Comparison of ENCODE assay signal across 20 cellular contexts in the genomic region with DNA sequence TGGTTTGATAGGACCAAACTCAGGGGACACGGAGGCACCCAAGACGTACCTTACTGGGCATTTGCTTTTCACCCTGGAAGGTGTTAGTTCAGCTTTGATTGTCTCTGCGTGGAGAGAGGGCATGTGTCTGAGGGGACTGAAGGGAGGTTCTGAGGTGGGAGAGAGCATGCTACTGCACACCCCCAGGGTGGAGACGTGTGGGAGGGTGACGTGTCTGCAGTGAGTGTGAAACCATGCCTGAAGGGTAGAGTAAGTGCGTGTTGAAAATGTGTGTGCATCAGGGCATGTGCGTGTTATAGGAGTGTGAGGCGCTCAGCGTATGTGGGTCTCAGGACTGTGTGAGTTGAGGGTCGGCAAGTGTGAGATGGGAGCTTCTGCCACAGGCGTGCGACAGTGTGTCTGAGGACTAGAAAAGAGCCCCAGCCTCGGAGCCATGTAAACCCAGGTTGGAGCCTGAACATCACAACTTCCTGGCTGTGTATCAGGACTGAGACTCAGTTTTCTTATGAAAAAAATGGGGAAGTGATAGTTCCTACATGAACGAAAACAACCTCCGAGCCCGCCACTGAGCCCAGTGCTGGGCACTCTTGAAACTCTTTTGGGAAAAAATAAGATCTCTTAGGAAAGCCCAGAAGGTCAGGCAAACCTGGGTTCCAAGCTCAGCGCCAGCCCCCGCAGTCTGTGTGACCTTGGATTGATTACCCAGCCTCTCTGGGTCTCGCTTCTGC. TPM values are rescaled to one million over a fixed set of nuclear protein-coding genes. Genes with fewer than 3 reads are reported as not detected.
DNase-seq lines count a peak whose midpoint lies in the region; ATAC-seq and TF ChIP-seq lines count a peak whose summit lies in the region.
"Had no signal": no experiment of that assay in that cellular context is flagged by ENCODE, and none has a peak within 500 bp of the region (broad histone marks: within the 10 kb centered on the region; RNA-seq: fewer than 3 reads in every experiment).

No MANE protein-coding gene starts in this region.

- H3K27ac ChIP-seq in OCI-LY3 (ENCODE audit: low read length) (peak overlapping the region; percentile 15; the same call in 1 of the 2 replicates), gastrocnemius medialis (peak overlapping the region; percentile 85 to 96 (median 92)), adrenal gland (no peak overlapping the region), transverse colon (no peak overlapping the region)

- DNase-seq in gastrocnemius medialis (no peak), adrenal gland (no peak), transverse colon (no peak), immature natural killer cell (no peak)
- DNase-seq: activated naive CD4-positive, alpha-beta T cell treated with anti-CD3 and anti-CD28 coated beads, Interleukin-2, amount 10 ng/mL, durations not matched to agents 7 days and 5 days; CD4-positive, alpha-beta T cell; left ventricle myocardium superior; NCI-H1092; NCI-H2171 treated with DMSO at 0.1 percent for 48 hours; right cardiac atrium; stimulated activated CD4-positive, alpha-beta T cell treated with anti-CD3 and anti-CD28 coated beads, Interleukin-2, amount 100 ng/mL, for 48 hours had no signal

- no peaks in the 10 kb centered on the region for H4K20me1 ChIP-seq in OCI-LY3 (ENCODE audit: insufficient read depth, low read length)

- H3K4me1 ChIP-seq in OCI-LY3 (ENCODE audit: low read length) (peaks cover 17% of the 10 kb centered on the region), gastrocnemius medialis (peaks cover 31 to 38% of the 10 kb centered on the region in 2 donors), adrenal gland (replicated peaks in 1 of 2) (peaks cover 0 to 4% of the 10 kb centered on the region in 2 donors), transverse colon (peaks cover 0 to 2% (median under 1%) of the 10 kb centered on the region in 4 donors)

- H3K4me3 ChIP-seq in OCI-LY3 (ENCODE audit: low read length) = peak overlapping the region; percentile 56
- H3K4me3 ChIP-seq in gastrocnemius medialis = no peak overlapping the region
- H3K4me3 ChIP-seq in adrenal gland = no peak overlapping the region
- no peak overlapping the region for H3K4me3 ChIP-seq in transverse colon

- H3K9me3 ChIP-seq in OCI-LY3 (ENCODE audit: insufficient read depth, low read length) (no peaks in the 10 kb centered on the region), gastrocnemius medialis (no peaks in the 10 kb centered on the region), adrenal gland (replicated peaks in 1 of 3) (no peaks in the 10 kb centered on the region), transverse colon (no peaks in the 10 kb centered on the region)

- peak overlapping the region; percentile 69 for H3K4me2 ChIP-seq in OCI-LY3 (ENCODE audit: low read length)

- H3K9me3 Mint-ChIP-seq in immature natural killer cell = no peaks in the 10 kb centered on the region
- H3K9me3 Mint-ChIP-seq: activated naive CD4-positive, alpha-beta T cell treated with anti-CD3 and anti-CD28 coated beads, Interleukin-2, amount 10 ng/mL, durations not matched to agents 7 days and 5 days; CD4-positive, alpha-beta T cell; nephron; WTC11 had no signal

- no peaks in the 10 kb centered on the region for H3K79me2 ChIP-seq in OCI-LY3 (ENCODE audit: low read length)

- peak overlapping the region; percentile 11; the same call in 1 of the 2 replicates for H3K9ac ChIP-seq in OCI-LY3 (ENCODE audit: low read length)

- TF ChIP-seq POLR2A in gastrocnemius medialis (IDR thresholded peaks at IDR 0.05) = no peak
- no peak for TF ChIP-seq POLR2A in adrenal gland (IDR thresholded peaks at IDR 0.05)
- TF ChIP-seq POLR2A in transverse colon (IDR thresholded peaks at IDR 0.05) = no peak

- in situ Hi-C loops in gastrocnemius medialis (cut with MboI; ENCODE audit: low sequenced_read_pairs in 4 of 4) (loop anchor here in 1 of 4 donors (25.0 kb wide), 1 partner anchor 437 kb away; no protein-coding TSS in a partner anchor), transverse colon (cut with MboI; ENCODE audit: low pct_ligation_motif_present in 1 of 4, low pct_unique_long_range_greater_than_20kb in 1 of 4, low sequenced_read_pairs in 3 of 4) (no loop called here)

- no peaks in the 10 kb centered on the region for H3K27me3 ChIP-seq in OCI-LY3 (ENCODE audit: low read depth, low read length)
- no peaks in the 10 kb centered on the region for H3K27me3 ChIP-seq in gastrocnemius medialis
- H3K27me3 ChIP-seq in adrenal gland = no peaks in the 10 kb centered on the region
- H3K27me3 ChIP-seq in transverse colon = no peaks in the 10 kb centered on the region

- no peak for TF ChIP-seq EP300 in transverse colon (IDR thresholded peaks at IDR 0.05; ENCODE audit: low read depth)

- H3K27me3 Mint-ChIP-seq in immature natural killer cell (ENCODE audit: low read depth in 3 of 3) = peaks cover 3% of the 10 kb centered on the region in 3 donors
- H3K27me3 Mint-ChIP-seq: brain; CD4-positive, alpha-beta T cell had no signal

- no peak overlapping the region for H3K27ac Mint-ChIP-seq in immature natural killer cell
- H3K27ac Mint-ChIP-seq: activated naive CD4-positive, alpha-beta T cell treated with anti-CD3 and anti-CD28 coated beads, Interleukin-2, amount 10 ng/mL, durations not matched to agents 7 days and 5 days; brain; CD4-positive, alpha-beta T cell; nephron; WTC11 had no signal

- intact Hi-C loops in gastrocnemius medialis (cut with DNase I; ENCODE audit: low total_unique reads) (no loop called here), adrenal gland (cut with DNase I) (no loop called here), transverse colon (cut with DNase I; ENCODE audit: low total_unique reads) (no loop called here)

- ATAC-seq in GM18858 (IDR thresholded peaks at IDR 0.05; ENCODE audit: unreplicated experiment) (peak; percentile 59), HG02610 (IDR thresholded peaks at IDR 0.05; ENCODE audit: unreplicated experiment) (peak; percentile 54), gastrocnemius medialis (no peak), HG02938 (IDR thresholded peaks at IDR 0.05; ENCODE audit: unreplicated experiment) (no peak)
- ATAC-seq: left ventricle myocardium superior, right cardiac atrium, SK-N-SH treated with all-trans-retinoic acid at 6 μM for 48 hours, WTC11 had no signal

- H3K4me3 Mint-ChIP-seq in immature natural killer cell = no peak overlapping the region
- H3K4me3 Mint-ChIP-seq: activated naive CD4-positive, alpha-beta T cell treated with anti-CD3 and anti-CD28 coated beads, Interleukin-2, amount 10 ng/mL, durations not matched to agents 7 days and 5 days; brain; CD4-positive, alpha-beta T cell; nephron; WTC11 had no signal

- peak overlapping the region; percentile 82 for H2AFZ ChIP-seq in OCI-LY3 (ENCODE audit: low read depth, low read length)

- H3K36me3 ChIP-seq in OCI-LY3 (replicated peaks; ENCODE audit: low read depth, low read length) (no peaks in the 10 kb centered on the region), gastrocnemius medialis (no peaks in the 10 kb centered on the region), adrenal gland (replicated peaks in 1 of 2) (no peaks in the 10 kb centered on the region), transverse colon (no peaks in the 10 kb centered on the region)

- WGBS in adrenal gland, 4 donors = 78 to 87% (median 83%) methylated on average over 19 of the region's 19 CpGs
- WGBS in transverse colon (ENCODE audit: low coverage in 1 of 2), 2 donors = 73 to 100% methylated on average over 2 to 19 of the region's 19 CpGs

- no peaks in the 10 kb centered on the region for H3K4me1 Mint-ChIP-seq in immature natural killer cell
- H3K4me1 Mint-ChIP-seq: nephron, WTC11 had no signal

- TF ChIP-seq CTCF in OCI-LY3 (IDR thresholded peaks at IDR 0.05; ENCODE audit: low read depth, low read length) (no peak), gastrocnemius medialis (IDR thresholded peaks at IDR 0.05 in 4 of 5, conservative IDR thresholded peaks at IDR 0.05 in 1 of 5) (no peak), adrenal gland (IDR thresholded peaks at IDR 0.05) (no peak), transverse colon (IDR thresholded peaks at IDR 0.05) (no peak)

- no peaks in the 10 kb centered on the region for H3K36me3 Mint-ChIP-seq in immature natural killer cell
- H3K36me3 Mint-ChIP-seq: activated naive CD4-positive, alpha-beta T cell treated with anti-CD3 and anti-CD28 coated beads, Interleukin-2, amount 10 ng/mL, durations not matched to agents 7 days and 5 days; WTC11 had no signal

RNA-seq across cellular contexts. Expression of gene KCNJ11, which starts 11.8 kb away (rescaled TPM):
- total RNA-seq in gastrocnemius medialis (100 to 1,000 TPM; 103 to 182 (median 147) TPM), adrenal gland (1 to 10 TPM in 6 of 8 donors, under 1 TPM in 2; 0.17 to 3.2 (median 1.8) TPM), transverse colon (100 to 1,000 TPM in 1 of 4 donors, 1 to 10 TPM in 2, not detected in 1; 1.3 to 135 (median 3.5) TPM)
- polyA plus RNA-seq in adrenal gland (1 to 10 TPM in 1 of 3 donors, under 1 TPM in 2; 0.27 to 1.6 (median 0.35) TPM), immature natural killer cell (not detected)
- total RNA-seq: fibroblast of lung had no signal
- polyA plus RNA-seq: fibroblast of lung had no signal

RNA-seq across cellular contexts. Expression of gene NCR3LG1, which starts 48.6 kb away (rescaled TPM):
- under 1 TPM; 0.07 to 0.95 (median 0.38) TPM for total RNA-seq in gastrocnemius medialis
- total RNA-seq in adrenal gland = 1 to 10 TPM in 7 of 8 donors, under 1 TPM in 1; 0.76 to 7.3 (median 1.4) TPM
- 1 to 10 TPM in 1 of 3 donors, under 1 TPM in 2; 0.13 to 3.6 (median 0.32) TPM for polyA plus RNA-seq in adrenal gland
- total RNA-seq in transverse colon = 10 to 100 TPM in 2 of 4 donors, 1 to 10 TPM in 2; 5.2 to 11.7 (median 9.4) TPM
- polyA plus RNA-seq in immature natural killer cell = under 1 TPM in 2 of 3 donors, not detected in 1; 0.24 to 0.49 TPM

Comparison
In these comparisons a context has a peak if more than half of its experiments do, and no peak if none do; other contexts are left out.
1. ATAC-seq: peak in GM18858 (single experiment) and HG02610 (single experiment); none in gastrocnemius medialis (0 of 2) and HG02938 (single experiment).
2. H3K27ac ChIP-seq: peak in OCI-LY3 (single experiment) and gastrocnemius medialis (4 of 4); none in adrenal gland (0 of 5) and transverse colon (0 of 4).